In genomic region chr19:16659832-16660708, GRCh38 we compare ENCODE assay signal across 8 cellular contexts. TPM values are rescaled to one million over a fixed set of nuclear protein-coding genes. Genes with fewer than 3 reads are reported as not detected.
DNase-seq lines count a peak whose midpoint lies in the region; ATAC-seq and TF ChIP-seq lines count a peak whose summit lies in the region.

TSS of gene SMIM7 (minus strand) at chr19:16660144. CDS start at chr19:16660110, 34 bp downstream.

- H3K9me3 ChIP-seq in PC-9 (ENCODE audit: insufficient read depth, low read depth): no peaks in the 10 kb centered on the region

- H4K20me1 ChIP-seq in PC-9 (ENCODE audit: insufficient read depth): peaks cover 40% of the 10 kb centered on the region

- peak; percentile 98 for DNase-seq in DMS53 (lab: John Stamatoyannopoulos, UW)
- DNase-seq in Jurkat, Clone E6-1 (ENCODE audit: low read depth, low spot score): peak; percentile 99
- peak; percentile 96 to 99 for DNase-seq in PC-9
- peak; percentile 98 for DNase-seq in activated T-cell treated with anti-CD3 and anti-CD28 coated beads, Interleukin-2, amount 50 U/mL, for 1 hour
- DNase-seq in epithelial cell of proximal tubule (ENCODE audit: low read depth): peak; percentile 84
- peak; percentile 99 for DNase-seq in mucosa of gallbladder (ENCODE audit: low spot score)
- DNase-seq in stimulated activated CD8-positive, alpha-beta memory T cell treated with anti-CD3 and anti-CD28 coated beads, Interleukin-4, amount 100 ng/mL, for 4 hours (ENCODE audit: low read depth in 2 of 2, low spot score in 1 of 2): peak; percentile 94 to 98

- H3K27me3 ChIP-seq in PC-9 (ENCODE audit: insufficient read depth, low read depth): no peaks in the 10 kb centered on the region

- intact Hi-C loops in PC-9 (cut with micrococcal nuclease; ENCODE audit: unreplicated experiment): no loop called here

- peak within 1 kb of the TSS; percentile 95 for H2AFZ ChIP-seq in PC-9

- POLR2A ChIA-PET in PC-9 (lab: Charles Lee; ENCODE audit: unreplicated experiment): interaction anchor here (0.5 kb wide), 2 partner anchors 721 to 1534 kb away, joined by 6 to 29 read pairs; a partner anchor contains a TSS

- ATAC-seq in GM21619 (IDR thresholded peaks at IDR 0.05; ENCODE audit: unreplicated experiment): peak; percentile 82

- H3K9me2 ChIP-seq in PC-9 (ENCODE audit: insufficient read depth): no peaks in the 10 kb centered on the region

- peaks cover 22% of the 10 kb centered on the region for H3K4me1 ChIP-seq in PC-9 (replicated peaks; ENCODE audit: insufficient read depth)

- H3K36me3 ChIP-seq in PC-9 (ENCODE audit: low read depth): peaks cover 9% of the 10 kb centered on the region; the same call in 1 of the 2 replicates

- H3F3A ChIP-seq in PC-9 (ENCODE audit: insufficient read depth, low read depth): peaks cover 5% of the 10 kb centered on the region

- peak within 1 kb of the TSS; percentile 40; the same call in 1 of the 2 replicates for H3K27ac ChIP-seq in PC-9

- CTCF ChIA-PET in PC-9 (lab: Charles Lee): interaction anchor here (0.6 kb wide), 1 partner anchor 46 kb away, joined by 4 read pairs; no protein-coding TSS in a partner anchor

- H3K4me3 ChIP-seq in Jurkat, Clone E6-1 (ENCODE audit: low read length): peak within 1 kb of the TSS; percentile 85
- H3K4me3 ChIP-seq in PC-9 (peak within 1 kb of the TSS; percentile 92), epithelial cell of proximal tubule (ENCODE audit: low read depth, low read length) (peak within 1 kb of the TSS; percentile 98)

- peak; percentile 25; the same call in 1 of the 2 replicates for TF ChIP-seq CTCF in PC-9 (conservative IDR thresholded peaks at IDR 0.05)
- TF ChIP-seq CTCF in epithelial cell of proximal tubule (conservative IDR thresholded peaks at IDR 0.05; ENCODE audit: low read depth, low read length): peak; percentile 11

- H3K79me2 ChIP-seq in PC-9 (ENCODE audit: low read depth): peaks cover 42% of the 10 kb centered on the region

- TSS peak; percentile 66 for BruUV-seq in PC-9 (replicated peaks; lab: Mats Ljungman, UMichigan)

- peak within 1 kb of the TSS; percentile 98 for H3K4me2 ChIP-seq in PC-9

RNA-seq across cellular contexts. Expression of gene SMIM7, which starts in this region (rescaled TPM):
- 80.6 TPM for polyA plus RNA-seq in Jurkat, Clone E6-1 (2012; ENCODE audit: insufficient read depth, insufficient read length)
- 69.7 and 72.9 TPM in 2 replicates for total RNA-seq in PC-9 (2021)
- total RNA-seq in epithelial cell of proximal tubule: 96.2 and 131 TPM in 2 replicates
- total RNA-seq in mucosa of gallbladder: 71.6 TPM

Comparison
In these comparisons a context has a peak if more than half of its experiments do, and no peak if none do; other contexts are left out.
1. Peak in every context shown above with its lines: DNase-seq, ATAC-seq, H3K4me3 ChIP-seq and H3K27ac ChIP-seq.